ENCODE assay signal across 8 cellular contexts in genomic region chr2:226031078-226031937, GRCh38.
DNase-seq lines count a peak whose midpoint lies in the region; ATAC-seq and TF ChIP-seq lines count a peak whose summit lies in the region.

No MANE protein-coding gene starts in this region.

- H3K4me1 ChIP-seq in DOHH2 (ENCODE audit: control insufficient read depth, low read length) (peaks cover 59% of the 10 kb centered on the region), right atrium auricular region (peaks cover 0 to 12% of the 10 kb centered on the region in 2 donors)

- H3K36me3 ChIP-seq in DOHH2 (ENCODE audit: control insufficient read depth, low read length) (peaks cover 10% of the 10 kb centered on the region; the same call in 1 of the 2 replicates), right atrium auricular region (no peaks in the 10 kb centered on the region)

- DNase-seq in NCI-H748 treated with DMSO at 0.1 percent for 48 hours (lab: John Stamatoyannopoulos, UW): peak; percentile 51
- DNase-seq in amygdala (lab: John Stamatoyannopoulos, UW): peak in 51 of 56 donors; percentile 6 to 72 (median 40)
- peak; percentile 77 for DNase-seq in right atrium auricular region (ENCODE audit: low spot score)
- peak; percentile 48 to 95 (median 72) for DNase-seq in posterior cingulate gyrus

- H3K9me3 ChIP-seq in DOHH2 (ENCODE audit: control insufficient read depth, insufficient read depth, low read length) (peaks cover 1% of the 10 kb centered on the region; the same call in 1 of the 2 replicates), right atrium auricular region (no peaks in the 10 kb centered on the region)

- ATAC-seq in HG03025 (IDR thresholded peaks at IDR 0.05; ENCODE audit: low FRiP score, unreplicated experiment) (peak; percentile 63), GM21786 (IDR thresholded peaks at IDR 0.05; ENCODE audit: unreplicated experiment) (no peak), HG03280 (IDR thresholded peaks at IDR 0.05; ENCODE audit: unreplicated experiment) (no peak)

- peak overlapping the region; percentile 74 for H3K4me2 ChIP-seq in DOHH2 (ENCODE audit: low read length)

- H3K9me2 ChIP-seq in DOHH2 (replicated peaks; ENCODE audit: control insufficient read depth, low read length): no peaks in the 10 kb centered on the region

- H3K79me2 ChIP-seq in DOHH2 (ENCODE audit: control insufficient read depth, low read length): no peaks in the 10 kb centered on the region

- intact Hi-C loops in posterior cingulate gyrus (cut with DNase I): no loop called here

- peaks cover 33% of the 10 kb centered on the region for H3F3A ChIP-seq in DOHH2 (ENCODE audit: control insufficient read depth, insufficient read depth)

- H3K4me3 ChIP-seq in DOHH2 (ENCODE audit: low read length): peak overlapping the region; percentile 76
- peak overlapping the region; percentile 38 to 55 for H3K4me3 ChIP-seq in right atrium auricular region

- TF ChIP-seq CTCF in DOHH2 (IDR thresholded peaks at IDR 0.05; ENCODE audit: low read depth, low read length, poor library complexity, severe bottlenecking) (no peak), right atrium auricular region (IDR thresholded peaks at IDR 0.05) (no peak)

- no peaks in the 10 kb centered on the region for H4K20me1 ChIP-seq in DOHH2 (ENCODE audit: control insufficient read depth, insufficient read depth, low read depth, low read length)

- peak overlapping the region; percentile 92 for H3K27ac ChIP-seq in DOHH2 (ENCODE audit: low read depth, low read length)
- H3K27ac ChIP-seq in right atrium auricular region: peak overlapping the region; percentile 18 to 54

- no peaks in the 10 kb centered on the region for H3K27me3 ChIP-seq in DOHH2 (ENCODE audit: control insufficient read depth, low read length)
- no peaks in the 10 kb centered on the region for H3K27me3 ChIP-seq in right atrium auricular region
